In the genomic region with DNA sequence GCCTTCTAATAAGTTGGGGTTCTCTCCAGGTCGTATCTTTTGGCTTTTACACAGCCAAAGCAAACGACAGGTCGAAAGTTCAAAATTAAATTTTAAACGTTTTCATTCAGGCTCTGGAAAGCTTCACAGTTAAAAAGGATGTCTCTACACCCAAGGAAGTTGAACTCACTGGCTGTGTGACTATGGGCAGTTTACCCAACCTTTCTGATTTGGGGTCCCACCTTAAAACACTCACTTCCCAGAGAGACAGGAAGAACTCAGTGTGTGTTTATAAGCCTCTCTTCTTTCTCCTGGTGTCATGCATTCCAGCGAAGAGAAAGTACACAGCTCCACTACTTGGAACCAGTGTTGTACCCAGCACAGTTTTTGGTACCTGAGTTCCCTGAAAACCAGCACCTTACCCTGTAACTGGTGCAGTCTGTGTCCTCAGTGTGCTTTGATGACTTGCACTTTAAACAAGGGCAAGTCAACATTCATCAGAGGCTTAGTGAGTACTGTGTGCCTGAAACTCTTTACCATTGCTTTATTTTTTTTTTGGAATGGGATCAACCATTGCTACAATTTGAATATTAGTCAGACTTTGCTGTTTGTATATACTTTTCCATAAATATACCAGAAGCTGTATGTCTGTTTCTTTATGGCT, we compare ENCODE assay signal across 1 cellular context.
TF ChIP-seq lines count a peak whose summit lies in the region.

No MANE protein-coding gene starts in this region.

TF ChIP-seq in H1, 55 proteins besides CTCF, POLR2A, EP300 and RAD21:
- TF ChIP-seq SP4 (IDR thresholded peaks at IDR 0.05; ENCODE audit: low read length) (no peak), CTBP2 (IDR thresholded peaks at IDR 0.05; ENCODE audit: borderline replicate concordance, insufficient read depth, insufficient read length, low read length) (no peak), HDAC2 (IDR thresholded peaks at IDR 0.05; ENCODE audit: borderline replicate concordance in 1 of 2, low read depth in 2 of 2, low read length in 2 of 2) (no peak), ASH2L (IDR thresholded peaks at IDR 0.05; ENCODE audit: low read length) (no peak), TAF7 (optimal IDR thresholded peaks at IDR 0.05; ENCODE audit: borderline replicate concordance, low read depth, low read length) (no peak), GABPA (IDR thresholded peaks at IDR 0.05; ENCODE audit: borderline replicate concordance, insufficient read depth, low read length) (no peak), SIX5 (IDR thresholded peaks at IDR 0.05; ENCODE audit: low read depth, low read length) (no peak), BACH1 (IDR thresholded peaks at IDR 0.05; ENCODE audit: low read length) (no peak), PHF8 (conservative IDR thresholded peaks at IDR 0.05; ENCODE audit: low read depth, low read length) (no peak), HDAC6 (IDR thresholded peaks at IDR 0.05; ENCODE audit: low read depth, low read length) (no peak), RNF2 (IDR thresholded peaks at IDR 0.05; ENCODE audit: borderline replicate concordance, low read depth, low read length, missing control alignments, poor library complexity, severe bottlenecking) (no peak), EGR1 (IDR thresholded peaks at IDR 0.05; ENCODE audit: borderline replicate concordance, low read depth, low read length) (no peak), RFX5 (IDR thresholded peaks at IDR 0.05; ENCODE audit: borderline replicate concordance, low read depth, low read length) (no peak), TAF1 (IDR thresholded peaks at IDR 0.05; ENCODE audit: low read depth, low read length) (no peak), KDM5A (IDR thresholded peaks at IDR 0.05; ENCODE audit: low read length) (no peak), NRF1 (IDR thresholded peaks at IDR 0.05; ENCODE audit: low read depth, low read length) (no peak), BRCA1 (IDR thresholded peaks at IDR 0.05; ENCODE audit: low read depth, low read length) (no peak)
- TF ChIP-seq, protein P1, sequence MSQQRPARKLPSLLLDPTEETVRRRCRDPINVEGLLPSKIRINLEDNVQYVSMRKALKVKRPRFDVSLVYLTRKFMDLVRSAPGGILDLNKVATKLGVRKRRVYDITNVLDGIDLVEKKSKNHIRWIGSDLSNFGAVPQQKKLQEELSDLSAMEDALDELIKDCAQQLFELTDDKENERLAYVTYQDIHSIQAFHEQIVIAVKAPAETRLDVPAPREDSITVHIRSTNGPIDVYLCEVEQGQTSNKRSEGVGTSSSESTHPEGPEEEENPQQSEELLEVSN (IDR thresholded peaks at IDR 0.05): no peak
- TF ChIP-seq, protein P2, sequence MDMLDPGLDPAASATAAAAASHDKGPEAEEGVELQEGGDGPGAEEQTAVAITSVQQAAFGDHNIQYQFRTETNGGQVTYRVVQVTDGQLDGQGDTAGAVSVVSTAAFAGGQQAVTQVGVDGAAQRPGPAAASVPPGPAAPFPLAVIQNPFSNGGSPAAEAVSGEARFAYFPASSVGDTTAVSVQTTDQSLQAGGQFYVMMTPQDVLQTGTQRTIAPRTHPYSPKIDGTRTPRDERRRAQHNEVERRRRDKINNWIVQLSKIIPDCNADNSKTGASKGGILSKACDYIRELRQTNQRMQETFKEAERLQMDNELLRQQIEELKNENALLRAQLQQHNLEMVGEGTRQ (IDR thresholded peaks at IDR 0.05; ENCODE audit: low read length): no peak
- TF ChIP-seq, protein P3, sequence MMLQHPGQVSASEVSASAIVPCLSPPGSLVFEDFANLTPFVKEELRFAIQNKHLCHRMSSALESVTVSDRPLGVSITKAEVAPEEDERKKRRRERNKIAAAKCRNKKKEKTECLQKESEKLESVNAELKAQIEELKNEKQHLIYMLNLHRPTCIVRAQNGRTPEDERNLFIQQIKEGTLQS (IDR thresholded peaks at IDR 0.05; ENCODE audit: insufficient read depth, low read depth, low read length): no peak
TF ChIP-seq in H1: peak in this region for 0.
